In the genomic region with DNA sequence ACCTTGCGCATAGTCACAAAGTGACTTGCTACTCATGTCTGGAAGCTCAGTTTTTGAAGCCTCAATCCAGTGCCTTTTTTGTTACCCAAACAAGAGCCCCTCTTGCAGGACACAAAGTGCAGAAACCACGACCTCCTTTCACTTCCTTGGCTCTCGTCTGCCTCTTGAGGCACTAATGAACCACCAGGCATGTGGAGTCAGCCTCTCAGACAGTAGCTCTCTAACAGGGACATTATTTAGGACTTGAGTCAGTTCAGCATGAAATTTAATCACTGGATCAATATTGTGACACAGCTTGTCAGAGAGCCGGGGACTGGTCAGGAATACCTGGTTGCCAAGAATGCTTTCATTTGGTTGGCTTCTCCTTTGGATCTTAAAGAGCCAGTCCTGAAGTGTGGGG, we compare ENCODE assay signal across 1 cellular context.
TF ChIP-seq lines count a peak whose summit lies in the region.

No MANE protein-coding gene starts in this region.

TF ChIP-seq in GM23338, 12 proteins besides CTCF, POLR2A, EP300 and RAD21 (continued from another document):
- TF ChIP-seq ZNF331 (CRISPR knock-in tag; IDR thresholded peaks at IDR 0.05; ENCODE audit: low read depth) (no peak), STAT1 (IDR thresholded peaks at IDR 0.05; ENCODE audit: unreplicated experiment) (no peak), ZNF114 (CRISPR knock-in tag; IDR thresholded peaks at IDR 0.05) (no peak), EZH2 (IDR thresholded peaks at IDR 0.05; ENCODE audit: low read depth, unreplicated experiment) (no peak), EZH2phosphoT487 (IDR thresholded peaks at IDR 0.05; ENCODE audit: unreplicated experiment) (no peak), JUNB (IDR thresholded peaks at IDR 0.05; ENCODE audit: unreplicated experiment) (no peak), POLR2AphosphoS5 (IDR thresholded peaks at IDR 0.05; ENCODE audit: low read depth) (no peak), NANOG (IDR thresholded peaks at IDR 0.05; ENCODE audit: borderline replicate concordance) (no peak), CREB1 (CRISPR knock-in tag; IDR thresholded peaks at IDR 0.05; ENCODE audit: low read depth) (no peak)
- TF ChIP-seq, protein P1, sequence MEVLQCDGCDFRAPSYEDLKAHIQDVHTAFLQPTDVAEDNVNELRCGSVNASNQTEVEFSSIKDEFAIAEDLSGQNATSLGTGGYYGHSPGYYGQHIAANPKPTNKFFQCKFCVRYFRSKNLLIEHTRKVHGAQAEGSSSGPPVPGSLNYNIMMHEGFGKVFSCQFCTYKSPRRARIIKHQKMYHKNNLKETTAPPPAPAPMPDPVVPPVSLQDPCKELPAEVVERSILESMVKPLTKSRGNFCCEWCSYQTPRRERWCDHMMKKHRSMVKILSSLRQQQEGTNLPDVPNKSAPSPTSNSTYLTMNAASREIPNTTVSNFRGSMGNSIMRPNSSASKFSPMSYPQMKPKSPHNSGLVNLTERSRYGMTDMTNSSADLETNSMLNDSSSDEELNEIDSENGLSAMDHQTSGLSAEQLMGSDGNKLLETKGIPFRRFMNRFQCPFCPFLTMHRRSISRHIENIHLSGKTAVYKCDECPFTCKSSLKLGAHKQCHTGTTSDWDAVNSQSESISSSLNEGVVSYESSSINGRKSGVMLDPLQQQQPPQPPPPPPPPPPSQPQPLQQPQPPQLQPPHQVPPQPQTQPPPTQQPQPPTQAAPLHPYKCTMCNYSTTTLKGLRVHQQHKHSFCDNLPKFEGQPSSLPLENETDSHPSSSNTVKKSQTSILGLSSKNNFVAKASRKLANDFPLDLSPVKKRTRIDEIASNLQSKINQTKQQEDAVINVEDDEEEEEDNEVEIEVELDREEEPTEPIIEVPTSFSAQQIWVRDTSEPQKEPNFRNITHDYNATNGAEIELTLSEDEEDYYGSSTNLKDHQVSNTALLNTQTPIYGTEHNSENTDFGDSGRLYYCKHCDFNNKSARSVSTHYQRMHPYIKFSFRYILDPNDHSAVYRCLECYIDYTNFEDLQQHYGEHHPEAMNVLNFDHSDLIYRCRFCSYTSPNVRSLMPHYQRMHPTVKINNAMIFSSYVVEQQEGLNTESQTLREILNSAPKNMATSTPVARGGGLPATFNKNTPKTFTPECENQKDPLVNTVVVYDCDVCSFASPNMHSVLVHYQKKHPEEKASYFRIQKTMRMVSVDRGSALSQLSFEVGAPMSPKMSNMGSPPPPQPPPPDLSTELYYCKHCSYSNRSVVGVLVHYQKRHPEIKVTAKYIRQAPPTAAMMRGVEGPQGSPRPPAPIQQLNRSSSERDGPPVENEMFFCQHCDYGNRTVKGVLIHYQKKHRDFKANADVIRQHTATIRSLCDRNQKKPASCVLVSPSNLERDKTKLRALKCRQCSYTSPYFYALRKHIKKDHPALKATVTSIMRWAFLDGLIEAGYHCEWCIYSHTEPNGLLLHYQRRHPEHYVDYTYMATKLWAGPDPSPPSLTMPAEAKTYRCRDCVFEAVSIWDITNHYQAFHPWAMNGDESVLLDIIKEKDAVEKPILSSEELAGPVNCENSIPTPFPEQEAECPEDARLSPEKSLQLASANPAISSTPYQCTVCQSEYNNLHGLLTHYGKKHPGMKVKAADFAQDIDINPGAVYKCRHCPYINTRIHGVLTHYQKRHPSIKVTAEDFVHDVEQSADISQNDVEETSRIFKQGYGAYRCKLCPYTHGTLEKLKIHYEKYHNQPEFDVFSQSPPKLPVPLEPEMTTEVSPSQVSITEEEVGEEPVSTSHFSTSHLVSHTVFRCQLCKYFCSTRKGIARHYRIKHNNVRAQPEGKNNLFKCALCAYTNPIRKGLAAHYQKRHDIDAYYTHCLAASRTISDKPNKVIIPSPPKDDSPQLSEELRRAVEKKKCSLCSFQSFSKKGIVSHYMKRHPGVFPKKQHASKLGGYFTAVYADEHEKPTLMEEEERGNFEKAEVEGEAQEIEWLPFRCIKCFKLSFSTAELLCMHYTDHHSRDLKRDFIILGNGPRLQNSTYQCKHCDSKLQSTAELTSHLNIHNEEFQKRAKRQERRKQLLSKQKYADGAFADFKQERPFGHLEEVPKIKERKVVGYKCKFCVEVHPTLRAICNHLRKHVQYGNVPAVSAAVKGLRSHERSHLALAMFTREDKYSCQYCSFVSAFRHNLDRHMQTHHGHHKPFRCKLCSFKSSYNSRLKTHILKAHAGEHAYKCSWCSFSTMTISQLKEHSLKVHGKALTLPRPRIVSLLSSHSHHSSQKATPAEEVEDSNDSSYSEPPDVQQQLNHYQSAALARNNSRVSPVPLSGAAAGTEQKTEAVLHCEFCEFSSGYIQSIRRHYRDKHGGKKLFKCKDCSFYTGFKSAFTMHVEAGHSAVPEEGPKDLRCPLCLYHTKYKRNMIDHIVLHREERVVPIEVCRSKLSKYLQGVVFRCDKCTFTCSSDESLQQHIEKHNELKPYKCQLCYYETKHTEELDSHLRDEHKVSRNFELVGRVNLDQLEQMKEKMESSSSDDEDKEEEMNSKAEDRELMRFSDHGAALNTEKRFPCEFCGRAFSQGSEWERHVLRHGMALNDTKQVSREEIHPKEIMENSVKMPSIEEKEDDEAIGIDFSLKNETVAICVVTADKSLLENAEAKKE (CRISPR knock-in tag; IDR thresholded peaks at IDR 0.05): no peak
